1 cellular context compared by ENCODE assay signal in the genomic region with DNA sequence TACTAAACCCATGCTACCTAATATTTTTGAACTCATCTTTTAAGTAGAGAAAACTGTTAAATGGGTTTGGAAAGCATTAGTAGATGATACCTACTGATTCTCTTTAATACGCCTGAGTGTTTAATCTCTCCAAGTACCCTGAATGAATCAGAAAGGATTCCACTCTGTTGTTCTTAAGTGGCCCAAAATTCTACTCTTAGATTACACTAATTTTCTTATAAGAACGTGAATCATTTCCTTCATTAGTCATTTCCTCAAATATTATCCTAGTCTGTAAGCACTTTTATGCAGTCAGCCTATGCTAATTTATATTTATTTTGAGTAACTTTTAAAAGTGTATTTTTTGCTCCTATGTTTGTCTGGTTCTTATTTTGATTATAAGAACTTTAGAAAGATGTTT.
TF ChIP-seq lines count a peak whose summit lies in the region.

No MANE protein-coding gene starts in this region.

TF ChIP-seq in SK-N-SH, 30 proteins besides CTCF, POLR2A, EP300 and RAD21 (continued from another document):
- peak; percentile 69; the same call in 1 of the 2 replicates for TF ChIP-seq TCF12 (IDR thresholded peaks at IDR 0.05)
- no peak for TF ChIP-seq FOXJ3 (CRISPR knock-in tag; IDR thresholded peaks at IDR 0.05)
- TF ChIP-seq RCOR1 (IDR thresholded peaks at IDR 0.05; ENCODE audit: low read length) = no peak
- TF ChIP-seq, protein P1, sequence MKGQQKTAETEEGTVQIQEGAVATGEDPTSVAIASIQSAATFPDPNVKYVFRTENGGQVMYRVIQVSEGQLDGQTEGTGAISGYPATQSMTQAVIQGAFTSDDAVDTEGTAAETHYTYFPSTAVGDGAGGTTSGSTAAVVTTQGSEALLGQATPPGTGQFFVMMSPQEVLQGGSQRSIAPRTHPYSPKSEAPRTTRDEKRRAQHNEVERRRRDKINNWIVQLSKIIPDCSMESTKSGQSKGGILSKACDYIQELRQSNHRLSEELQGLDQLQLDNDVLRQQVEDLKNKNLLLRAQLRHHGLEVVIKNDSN (IDR thresholded peaks at IDR 0.05; ENCODE audit: borderline replicate concordance, low read depth) = no peak
